32 cellular contexts compared by ENCODE assay signal in genomic region chr11:102617491-102618026, GRCh38. TPM values are rescaled to one million over a fixed set of nuclear protein-coding genes. Genes with fewer than 3 reads are reported as not detected.
"Had no signal": no experiment of that assay in that cellular context is flagged by ENCODE, and none has a peak within 500 bp of the region (broad histone marks: within the 10 kb centered on the region; RNA-seq: fewer than 3 reads in every experiment).

No MANE protein-coding gene starts in this region.

- H3K4me3 ChIP-seq: ascending aorta, esophagus squamous epithelium, gastroesophageal sphincter, spleen, tibial artery had no signal

- H3K4me1 Mint-ChIP-seq: activated T-helper 17 cell treated with anti-CD3 and anti-CD28 coated beads, Interleukin-2, amount 50 U/mL, for 72 hours; natural killer cell had no signal

- H3K36me3 ChIP-seq: ascending aorta, brain microvascular endothelial cell, esophagus squamous epithelium, gastroesophageal sphincter, spleen, tibial artery had no signal

- ATAC-seq: activated CD4-positive, alpha-beta T cell treated with anti-CD3 and anti-CD28 coated beads for 36 hours; activated naive CD4-positive, alpha-beta T cell treated with anti-CD3 and anti-CD28 coated beads, Interleukin-2, amount 50 U/mL, for 72 hours; activated T-helper 17 cell treated with anti-CD3 and anti-CD28 coated beads, Interleukin-2, amount 50 U/mL, for 72 hours; gastroesophageal sphincter; left ventricle myocardium superior; natural killer cell; stimulated activated naive CD8-positive, alpha-beta T cell treated with anti-CD3 and anti-CD28 coated beads, Interleukin-15, Interleukin-2, amounts not matched to agents 100 U/mL and 50 U/mL, for 24 hours had no signal

- H3K4me3 Mint-ChIP-seq: activated B cell treated with CpG ODN at 0.5 μM for 24 hours; activated CD4-positive, alpha-beta T cell treated with anti-CD3 and anti-CD28 coated beads for 36 hours; activated T-cell treated with anti-CD3 and anti-CD28 coated beads, Interleukin-2, amount 50 U/mL, for 24 hours; activated T-helper 17 cell treated with anti-CD3 and anti-CD28 coated beads, Interleukin-2, amount 50 U/mL, for 72 hours; mesothelial cell of epicardium; natural killer cell had no signal

- H3K9me3 ChIP-seq: ascending aorta, esophagus squamous epithelium, gastroesophageal sphincter, spleen, tibial artery had no signal

- FAIRE-seq: islet of Langerhans had no signal

- H3K4me1 ChIP-seq: gastroesophageal sphincter had no signal

- H3K27ac ChIP-seq: ascending aorta, brain microvascular endothelial cell, esophagus squamous epithelium, gastroesophageal sphincter, spleen, tibial artery had no signal

- H3K27me3 ChIP-seq: ascending aorta, brain microvascular endothelial cell, esophagus squamous epithelium, gastroesophageal sphincter, spleen, tibial artery had no signal

- H3K27ac Mint-ChIP-seq: activated B cell treated with CpG ODN at 0.5 μM for 24 hours; activated CD4-positive, alpha-beta T cell treated with anti-CD3 and anti-CD28 coated beads for 36 hours; activated naive CD4-positive, alpha-beta T cell treated with anti-CD3 and anti-CD28 coated beads, Interleukin-2, amount 50 U/mL, for 72 hours; activated T-cell treated with anti-CD3 and anti-CD28 coated beads, Interleukin-2, amount 50 U/mL, for 24 hours; activated T-helper 17 cell treated with anti-CD3 and anti-CD28 coated beads, Interleukin-2, amount 50 U/mL, for 72 hours; mesothelial cell of epicardium; natural killer cell; progenitor cell of endocrine pancreas had no signal

- H3K36me3 Mint-ChIP-seq: activated naive CD4-positive, alpha-beta T cell treated with anti-CD3 and anti-CD28 coated beads, Interleukin-2, amount 50 U/mL, for 72 hours; mesothelial cell of epicardium; natural killer cell had no signal

- H3K27me3 Mint-ChIP-seq: activated B cell treated with CpG ODN at 0.5 μM for 24 hours, progenitor cell of endocrine pancreas had no signal

- DNase-seq: activated B cell treated with CpG ODN at 0.5 μM for 24 hours; activated CD4-positive, alpha-beta T cell treated with anti-CD3 and anti-CD28 coated beads for 36 hours; activated CD4-positive, alpha-beta T cell treated with anti-CD3 and anti-CD28 coated beads, Interleukin-2, amount 50 U/mL, for 4 hours; activated CD8-positive, alpha-beta memory T cell treated with anti-CD3 and anti-CD28 coated beads for 24 hours; activated CD8-positive, alpha-beta memory T cell treated with anti-CD3 and anti-CD28 coated beads, Interleukin-2, amount 50 U/mL, for 4 hours; activated T-cell treated with anti-CD3 and anti-CD28 coated beads, Interleukin-2, amount 50 U/mL, for 24 hours; brain microvascular endothelial cell; central memory CD4-positive, alpha-beta T cell; effector memory CD4-positive, alpha-beta T cell; esophagus squamous epithelium; head of caudate nucleus; left ventricle myocardium superior; mammary epithelial cell; natural killer cell; retina; spleen; stimulated activated CD4-positive, alpha-beta T cell treated with anti-CD3 and anti-CD28 coated beads, Interleukin-4, amount 100 ng/mL, for 24 hours; stimulated activated naive CD8-positive, alpha-beta T cell treated with anti-CD3 and anti-CD28 coated beads, Interleukin-15, Interleukin-2, amounts not matched to agents 100 U/mL and 50 U/mL, for 24 hours; T1000; tibial artery had no signal

- H3K9me3 Mint-ChIP-seq: activated B cell treated with CpG ODN at 0.5 μM for 24 hours; activated naive CD4-positive, alpha-beta T cell treated with anti-CD3 and anti-CD28 coated beads, Interleukin-2, amount 50 U/mL, for 72 hours; activated T-cell treated with anti-CD3 and anti-CD28 coated beads, Interleukin-2, amount 50 U/mL, for 24 hours; activated T-helper 17 cell treated with anti-CD3 and anti-CD28 coated beads, Interleukin-2, amount 50 U/mL, for 72 hours; mesothelial cell of epicardium; natural killer cell had no signal

RNA-seq across cellular contexts. Expression of gene MMP20, which starts 7.6 kb away (rescaled TPM):
- total RNA-seq: activated B cell treated with CpG ODN at 0.5 μM for 24 hours; activated CD4-positive, alpha-beta T cell treated with anti-CD3 and anti-CD28 coated beads for 36 hours; activated naive CD4-positive, alpha-beta T cell treated with anti-CD3 and anti-CD28 coated beads, Interleukin-2, amount 50 U/mL, for 72 hours; activated T-helper 17 cell treated with anti-CD3 and anti-CD28 coated beads, Interleukin-2, amount 50 U/mL, for 72 hours; ascending aorta; dermis microvascular lymphatic vessel endothelial cell; esophagus squamous epithelium; gastroesophageal sphincter; left ventricle myocardium superior; mammary epithelial cell; mesothelial cell of epicardium; natural killer cell; osteoblast; progenitor cell of endocrine pancreas; spleen; subcutaneous adipose tissue; ureter had no signal
- polyA plus RNA-seq: adipose tissue, mammary epithelial cell had no signal
